In the genomic region with DNA sequence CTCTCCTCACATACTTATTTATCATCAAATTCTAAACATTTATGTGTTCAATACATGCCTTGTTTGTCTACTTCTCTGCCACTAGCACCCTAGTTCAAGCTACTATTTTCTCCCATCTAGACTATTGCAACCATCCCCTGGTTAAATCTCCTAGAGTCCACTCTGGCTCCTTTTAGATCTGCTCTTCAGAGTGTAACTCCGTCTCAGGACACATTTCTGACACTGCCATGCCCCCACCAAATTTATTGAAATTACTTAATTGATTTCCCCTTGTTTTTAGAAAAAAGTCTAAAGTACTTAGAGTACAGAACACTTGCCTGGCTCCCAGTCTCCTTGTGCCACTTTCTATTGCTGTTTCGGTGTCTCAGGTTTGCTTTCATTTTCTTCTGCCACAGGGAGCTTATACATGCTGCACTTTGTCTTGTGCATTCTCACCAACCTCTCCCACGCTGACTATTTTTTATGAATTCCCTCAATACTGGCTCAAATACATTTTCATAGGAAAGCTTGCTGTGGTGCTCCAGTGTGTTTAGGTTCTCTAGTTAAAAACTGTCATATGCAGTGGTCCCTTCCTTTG, we compare ENCODE assay signal across 13 cellular contexts.
DNase-seq lines count a peak whose midpoint lies in the region; ATAC-seq and TF ChIP-seq lines count a peak whose summit lies in the region.
"Had no signal": no experiment of that assay in that cellular context is flagged by ENCODE, and none has a peak within 500 bp of the region (broad histone marks: within the 10 kb centered on the region; RNA-seq: fewer than 3 reads in every experiment).

No MANE protein-coding gene starts in this region.

- H2AFZ ChIP-seq in GM23338 (no peak overlapping the region), GM23248 (no peak overlapping the region)

- H3K4me1 ChIP-seq in GM23338 (ENCODE audit: insufficient read depth), result no peaks in the 10 kb centered on the region
- no peaks in the 10 kb centered on the region for H3K4me1 ChIP-seq in esophagus muscularis mucosa
- H3K4me1 ChIP-seq in GM23248 (ENCODE audit: insufficient read depth), result no peaks in the 10 kb centered on the region
- H3K4me1 ChIP-seq: HAP-1 had no signal

- no peak for TF ChIP-seq CTCF in GM23338 (conservative IDR thresholded peaks at IDR 0.05; ENCODE audit: low read depth in 2 of 2)
- no peak for TF ChIP-seq CTCF in esophagus muscularis mucosa (IDR thresholded peaks at IDR 0.05)

- H3K27ac ChIP-seq in GM23338 (ENCODE audit: low read depth) (no peak overlapping the region), esophagus muscularis mucosa (replicated peaks in 1 of 4) (no peak overlapping the region), GM23248 (no peak overlapping the region)
- H3K27ac ChIP-seq: neutrophil had no signal

- no peak overlapping the region for H3K4me2 ChIP-seq in GM23338
- no peak overlapping the region for H3K4me2 ChIP-seq in GM23248 (ENCODE audit: unreplicated experiment)

- no peaks in the 10 kb centered on the region for H3K4me1 Mint-ChIP-seq in GM23338
- H3K4me1 Mint-ChIP-seq: activated CD4-positive, alpha-beta T cell treated with anti-CD3 and anti-CD28 coated beads, Interleukin-2, amount 10 ng/mL, durations not matched to agents 24 days and 14 days; CD8-positive, alpha-beta memory T cell had no signal

- H4K20me1 ChIP-seq in GM23338 (replicated peaks; ENCODE audit: insufficient read depth) (no peaks in the 10 kb centered on the region), GM23248 (ENCODE audit: insufficient read depth) (no peaks in the 10 kb centered on the region)

- in situ Hi-C loops in GM23248 (cut with MboI), result no loop called here

- H3K9me3 ChIP-seq in esophagus muscularis mucosa, result no peaks in the 10 kb centered on the region
- no peaks in the 10 kb centered on the region for H3K9me3 ChIP-seq in GM23248 (ENCODE audit: low read depth)
- H3K9me3 ChIP-seq: HAP-1, neutrophil had no signal

- no peaks in the 10 kb centered on the region for H3K79me2 ChIP-seq in GM23338 (replicated peaks; ENCODE audit: insufficient read depth)
- H3K79me2 ChIP-seq in GM23248 (ENCODE audit: insufficient read depth), result no peaks in the 10 kb centered on the region

- no peak for TF ChIP-seq POLR2A in esophagus muscularis mucosa (IDR thresholded peaks at IDR 0.05; ENCODE audit: low read depth)

- H3K36me3 ChIP-seq in GM23338 (ENCODE audit: insufficient read depth), result no peaks in the 10 kb centered on the region
- no peaks in the 10 kb centered on the region for H3K36me3 ChIP-seq in esophagus muscularis mucosa
- no peaks in the 10 kb centered on the region for H3K36me3 ChIP-seq in GM23248 (ENCODE audit: low read depth)
- H3K36me3 ChIP-seq: HAP-1, neutrophil had no signal

- no peak for TF ChIP-seq EP300 in esophagus muscularis mucosa (IDR thresholded peaks at IDR 0.05)

- intact Hi-C loops in esophagus muscularis mucosa (cut with DNase I), result no loop called here

- H3K27me3 ChIP-seq in GM23338 (ENCODE audit: insufficient read depth) (no peaks in the 10 kb centered on the region), esophagus muscularis mucosa (no peaks in the 10 kb centered on the region), GM23248 (replicated peaks; ENCODE audit: insufficient read depth) (no peaks in the 10 kb centered on the region)
- H3K27me3 ChIP-seq: neutrophil had no signal

- H3K36me3 Mint-ChIP-seq in GM23338 (ENCODE audit: low read depth), result no peaks in the 10 kb centered on the region
- H3K36me3 Mint-ChIP-seq: CD8-positive, alpha-beta memory T cell had no signal

- no peaks in the 10 kb centered on the region for H3K27me3 Mint-ChIP-seq in GM23338 (ENCODE audit: insufficient read depth, low read depth, poor library complexity)
- H3K27me3 Mint-ChIP-seq: activated CD4-positive, alpha-beta T cell treated with anti-CD3 and anti-CD28 coated beads, Interleukin-2, amount 10 ng/mL, durations not matched to agents 24 days and 14 days; CD8-positive, alpha-beta memory T cell had no signal

- no peaks in the 10 kb centered on the region; the same call in 2 of the 3 replicates for H3K9me3 Mint-ChIP-seq in GM23338
- H3K9me3 Mint-ChIP-seq: activated CD4-positive, alpha-beta T cell treated with anti-CD3 and anti-CD28 coated beads, Interleukin-2, amount 10 ng/mL, durations not matched to agents 24 days and 14 days had no signal

- H3K4me3 ChIP-seq in GM23338 (no peak overlapping the region), esophagus muscularis mucosa (no peak overlapping the region), GM23248 (no peak overlapping the region)
- H3K4me3 ChIP-seq: HAP-1 had no signal

- peak; percentile 88 for ATAC-seq in GM18517 (IDR thresholded peaks at IDR 0.05; ENCODE audit: unreplicated experiment)
- ATAC-seq in GM23338, result no peak
- ATAC-seq in HG03520 (IDR thresholded peaks at IDR 0.05; ENCODE audit: unreplicated experiment), result peak; percentile 94

- no peak overlapping the region for H3K4me3 Mint-ChIP-seq in GM23338
- H3K4me3 Mint-ChIP-seq: activated CD4-positive, alpha-beta T cell treated with anti-CD3 and anti-CD28 coated beads, Interleukin-2, amount 10 ng/mL, durations not matched to agents 24 days and 14 days; CD8-positive, alpha-beta memory T cell had no signal

- H3F3A ChIP-seq in GM23338 (replicated peaks; ENCODE audit: low read depth) (no peaks in the 10 kb centered on the region), GM23248 (ENCODE audit: insufficient read depth) (no peaks in the 10 kb centered on the region)

- no peak for DNase-seq in GM23338 (ENCODE audit: low spot score)
- DNase-seq in fibroblast of peridontal ligament (ENCODE audit: extremely low read depth), result peak; percentile 27
- no peak for DNase-seq in SHP77 treated with DMSO at 0.1 percent for 48 hours (lab: John Stamatoyannopoulos, UW)
- DNase-seq in esophagus muscularis mucosa (ENCODE audit: extremely low spot score), result no peak
- DNase-seq in GM23248, result no peak
- DNase-seq in NCI-H1436 (lab: John Stamatoyannopoulos, UW), result no peak
- DNase-seq: activated CD4-positive, alpha-beta T cell treated with anti-CD3 and anti-CD28 coated beads, Interleukin-2, amount 10 ng/mL, durations not matched to agents 24 days and 14 days; CD8-positive, alpha-beta memory T cell; NCI-H69 had no signal

- H3K9me2 ChIP-seq in GM23338 (ENCODE audit: insufficient read depth), result no peaks in the 10 kb centered on the region
- no peaks in the 10 kb centered on the region for H3K9me2 ChIP-seq in GM23248 (ENCODE audit: insufficient read depth)

- no peak overlapping the region for H3K9ac ChIP-seq in GM23248

- 0 out of 2 replicates have a peak overlapping the region, but pooled peaks have one; percentile 15 for H3K27ac Mint-ChIP-seq in GM23338
- H3K27ac Mint-ChIP-seq: activated CD4-positive, alpha-beta T cell treated with anti-CD3 and anti-CD28 coated beads, Interleukin-2, amount 10 ng/mL, durations not matched to agents 24 days and 14 days; CD8-positive, alpha-beta memory T cell had no signal

- 85% methylated on average over 3 of the region's 3 CpGs for WGBS in esophagus muscularis mucosa
- 59 to 77% methylated on average over 3 of the region's 3 CpGs for WGBS in GM23248 (ENCODE audit: low coverage in 1 of 2, low lambda C conversion rate in 2 of 2, missing lambda C conversion rate in 2 of 2), 2 experiments

TF ChIP-seq in GM23338, 12 proteins besides CTCF, POLR2A, EP300 and RAD21:
- TF ChIP-seq EZH2 (IDR thresholded peaks at IDR 0.05; ENCODE audit: low read depth, unreplicated experiment) (no peak), STAT1 (IDR thresholded peaks at IDR 0.05; ENCODE audit: unreplicated experiment) (no peak), NANOG (IDR thresholded peaks at IDR 0.05; ENCODE audit: borderline replicate concordance) (no peak), CREB1 (CRISPR knock-in tag; IDR thresholded peaks at IDR 0.05; ENCODE audit: low read depth) (no peak), POLR2AphosphoS5 (IDR thresholded peaks at IDR 0.05; ENCODE audit: low read depth) (no peak), ZNF331 (CRISPR knock-in tag; IDR thresholded peaks at IDR 0.05; ENCODE audit: low read depth) (no peak)
- TF ChIP-seq, protein P1, sequence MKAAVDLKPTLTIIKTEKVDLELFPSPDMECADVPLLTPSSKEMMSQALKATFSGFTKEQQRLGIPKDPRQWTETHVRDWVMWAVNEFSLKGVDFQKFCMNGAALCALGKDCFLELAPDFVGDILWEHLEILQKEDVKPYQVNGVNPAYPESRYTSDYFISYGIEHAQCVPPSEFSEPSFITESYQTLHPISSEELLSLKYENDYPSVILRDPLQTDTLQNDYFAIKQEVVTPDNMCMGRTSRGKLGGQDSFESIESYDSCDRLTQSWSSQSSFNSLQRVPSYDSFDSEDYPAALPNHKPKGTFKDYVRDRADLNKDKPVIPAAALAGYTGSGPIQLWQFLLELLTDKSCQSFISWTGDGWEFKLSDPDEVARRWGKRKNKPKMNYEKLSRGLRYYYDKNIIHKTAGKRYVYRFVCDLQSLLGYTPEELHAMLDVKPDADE (IDR thresholded peaks at IDR 0.05), result no peak
TF ChIP-seq in GM23338: peak in this region for 0.
